1 cellular context compared by ENCODE assay signal in genomic region chr1:65471213-65471833, GRCh38.
A peak's percentile ranks its signal among the peaks of the same experiment; 100 is the strongest.
TF ChIP-seq lines count a peak whose summit lies in the region.

No MANE protein-coding gene starts in this region.

TF ChIP-seq in K562, 482 proteins besides CTCF, POLR2A, EP300 and RAD21:
- TF ChIP-seq ZNF76 (CRISPR knock-in tag; IDR thresholded peaks at IDR 0.05; ENCODE audit: borderline replicate concordance), result no peak
- TF ChIP-seq FUS (optimal IDR thresholded peaks at IDR 0.05; ENCODE audit: low read depth, low read length), result no peak
- peak; percentile 27; the same call in 1 of the 2 replicates for TF ChIP-seq NR2C1 (IDR thresholded peaks at IDR 0.05)
- peak; percentile 34; the same call in 1 of the 2 replicates for TF ChIP-seq NR2C1 (tag; IDR thresholded peaks at IDR 0.05)
- no peak for TF ChIP-seq ZNF408 (CRISPR knock-in tag; IDR thresholded peaks at IDR 0.05; ENCODE audit: low read depth)
- no peak for TF ChIP-seq PTRF (tag; IDR thresholded peaks at IDR 0.05)
- no peak for TF ChIP-seq ZNF444 (CRISPR knock-in tag; IDR thresholded peaks at IDR 0.05)
- TF ChIP-seq ZNF717 (CRISPR knock-in tag; IDR thresholded peaks at IDR 0.05), result 0 out of 2 replicates have a peak, but pooled peaks have one; percentile 44
- TF ChIP-seq KDM1A (IDR thresholded peaks at IDR 0.05), result peak in 1 of 2 experiments; percentile 9; a peak in 1 of 4 replicates
TF ChIP-seq in K562: peak in this region for 3.
